ENCODE assay signal across 24 cellular contexts in genomic region chr3:14303336-14304100, GRCh38.
DNase-seq lines count a peak whose midpoint lies in the region; ATAC-seq, FAIRE-seq and TF ChIP-seq lines count a peak whose summit lies in the region.
"Had no signal": no experiment of that assay in that cellular context is flagged by ENCODE, and none has a peak within 500 bp of the region (broad histone marks: within the 10 kb centered on the region; RNA-seq: fewer than 3 reads in every experiment).

No MANE protein-coding gene starts in this region.

- intact Hi-C loops in prostate gland (cut with DNase I): no loop called here

- ATAC-seq in activated CD4-positive, CD25-positive, alpha-beta regulatory T cell treated with anti-CD3 and anti-CD28 coated beads, Interleukin-2, amount 50 U/mL, for 24 hours: no peak

- TF ChIP-seq POLR2A in prostate gland (IDR thresholded peaks at IDR 0.05): no peak

- TF ChIP-seq CTCF in prostate gland (IDR thresholded peaks at IDR 0.05): no peak

- DNase-seq in DMS 273 (lab: John Stamatoyannopoulos, UW; ENCODE audit: unreplicated experiment) (peak; percentile 21), DMS 273 treated with DMSO at 0.1 percent for 48 hours (lab: John Stamatoyannopoulos, UW) (no peak), MV-4-11 (lab: John Stamatoyannopoulos, UW) (peak; percentile 81), cerebellar cortex (ENCODE audit: low spot score) (peak; percentile 34), prostate gland (ENCODE audit: low spot score) (peak; percentile 73), iPS-NIHi7 (ENCODE audit: extremely low spot score) (no peak), RCC 7860 (ENCODE audit: low spot score) (no peak)
- DNase-seq: activated CD8-positive, alpha-beta memory T cell treated with anti-CD3 and anti-CD28 coated beads, Interleukin-2, amount 50 U/mL, for 4 hours; activated effector memory CD4-positive, alpha-beta T cell treated with anti-CD3 and anti-CD28 coated beads, Interleukin-2, amount 50 U/mL, for 16 hours; aorta; BE2C; DMS53; kidney glomerular epithelial cell; NCI-H2107; NCI-H526 treated with DMSO at 0.1 percent for 48 hours; Peyer's patch; retina; T-helper 9 cell had no signal

- H3K4me3 ChIP-seq in prostate gland: no peak overlapping the region
- H3K4me3 ChIP-seq: hepatocyte, Peyer's patch, SK-N-MC, tibial nerve had no signal

- WGBS in prostate gland: 60% methylated on average over 7 of the region's 7 CpGs

- H3K27ac ChIP-seq in prostate gland: peak overlapping the region in 1 of 2 donors; percentile 54
- H3K27ac ChIP-seq: 22Rv1, hepatocyte, Peyer's patch, SK-N-MC, tibial nerve had no signal

- FAIRE-seq in RCC 7860 (lab: Jason Lieb, UNC): no peak
- FAIRE-seq: colon had no signal

- no peaks in the 10 kb centered on the region for H3K9me3 ChIP-seq in prostate gland
- H3K9me3 ChIP-seq: BE2C, Peyer's patch, tibial nerve had no signal

- H3K27me3 ChIP-seq in prostate gland (replicated peaks; ENCODE audit: insufficient read depth): no peaks in the 10 kb centered on the region
- H3K27me3 ChIP-seq: BE2C, hepatocyte, Peyer's patch, tibial nerve had no signal

- no peaks in the 10 kb centered on the region for H3K36me3 ChIP-seq in prostate gland
- H3K36me3 ChIP-seq: BE2C, Peyer's patch, tibial nerve had no signal

- H3K4me1 ChIP-seq in prostate gland (replicated peaks): peaks cover 7% of the 10 kb centered on the region
- H3K4me1 ChIP-seq: BE2C, tibial nerve had no signal

Comparison
In these comparisons a context has a peak if more than half of its experiments do, and no peak if none do; other contexts are left out.
1. DNase-seq: peak in DMS 273 (single experiment), MV-4-11 (single experiment), cerebellar cortex (single experiment) and prostate gland (single experiment); none in DMS 273 treated with DMSO at 0.1 percent for 48 hours (single experiment), iPS-NIHi7 (single experiment) and RCC 7860 (single experiment).